1 cellular context compared by ENCODE assay signal in the genomic region with DNA sequence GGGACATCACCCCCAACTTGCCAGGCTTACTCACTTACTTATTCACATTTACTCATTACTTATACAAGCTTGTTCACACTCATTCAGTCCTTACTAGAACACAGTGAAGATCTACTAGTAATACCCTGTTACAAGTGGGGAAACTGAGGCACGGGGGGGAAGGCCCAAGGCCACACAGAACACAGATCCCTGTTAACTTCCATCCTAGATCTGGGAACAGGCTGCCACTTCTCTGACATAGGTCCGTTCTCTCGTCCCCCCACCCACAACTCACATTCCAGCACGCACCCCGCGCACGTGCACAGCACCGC.
A peak's percentile ranks its signal among the peaks of the same experiment; 100 is the strongest.
TF ChIP-seq lines count a peak whose summit lies in the region.

No MANE protein-coding gene starts in this region.

TF ChIP-seq in IMR-90, 13 proteins besides CTCF, POLR2A, EP300 and RAD21 (continued from another document):
- TF ChIP-seq, protein P1, sequence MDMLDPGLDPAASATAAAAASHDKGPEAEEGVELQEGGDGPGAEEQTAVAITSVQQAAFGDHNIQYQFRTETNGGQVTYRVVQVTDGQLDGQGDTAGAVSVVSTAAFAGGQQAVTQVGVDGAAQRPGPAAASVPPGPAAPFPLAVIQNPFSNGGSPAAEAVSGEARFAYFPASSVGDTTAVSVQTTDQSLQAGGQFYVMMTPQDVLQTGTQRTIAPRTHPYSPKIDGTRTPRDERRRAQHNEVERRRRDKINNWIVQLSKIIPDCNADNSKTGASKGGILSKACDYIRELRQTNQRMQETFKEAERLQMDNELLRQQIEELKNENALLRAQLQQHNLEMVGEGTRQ (IDR thresholded peaks at IDR 0.05; ENCODE audit: low read depth, low read length), result peak; percentile 3; the same call in 1 of the 2 replicates
- TF ChIP-seq BHLHE40 (IDR thresholded peaks at IDR 0.05; ENCODE audit: low read depth, low read length) (peak; percentile 77), RCOR1 (IDR thresholded peaks at IDR 0.05; ENCODE audit: insufficient replicate concordance, low read length) (no peak)
